1 cellular context compared by ENCODE assay signal in the genomic region with DNA sequence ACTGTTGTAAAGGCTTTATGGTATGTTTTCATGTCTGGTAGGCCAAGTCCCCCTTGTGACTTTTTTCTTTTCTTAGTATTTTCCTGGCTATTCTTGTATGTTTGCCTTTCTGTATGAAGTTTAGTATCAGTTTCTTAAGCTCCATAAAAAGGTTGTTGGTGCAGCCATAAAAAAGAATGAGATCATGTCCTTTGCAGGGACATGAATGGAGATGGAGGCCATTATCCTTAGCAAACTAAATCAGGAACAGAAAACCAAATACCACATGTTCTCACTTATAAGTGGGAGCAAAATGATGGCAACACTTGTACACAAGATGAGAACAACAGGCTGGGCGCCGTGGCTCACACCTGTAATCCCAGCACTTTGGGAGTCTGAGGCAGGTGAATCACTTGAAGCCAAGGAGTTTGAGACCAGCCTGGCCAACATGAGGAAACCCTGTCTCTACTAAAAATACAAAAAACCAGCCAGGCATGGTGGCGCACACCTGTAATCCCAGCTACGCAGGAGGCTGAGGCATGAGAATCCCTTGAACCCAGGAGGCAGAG. TPM values are rescaled to one million over a fixed set of nuclear protein-coding genes. Genes with fewer than 3 reads are reported as not detected.
"Had no signal": no experiment of that assay in that cellular context is flagged by ENCODE, and none has a peak within 500 bp of the region (broad histone marks: within the 10 kb centered on the region; RNA-seq: fewer than 3 reads in every experiment).

No MANE protein-coding gene starts in this region.

RNA-seq across cellular contexts. Expression of gene IGF2BP2, which starts 13.7 kb away (rescaled TPM):
- total RNA-seq: OCI-LY7 had no signal
